ENCODE assay signal across 1 cellular context in genomic region chr16:83458612-83459011, GRCh38.
TF ChIP-seq lines count a peak whose summit lies in the region.

No MANE protein-coding gene starts in this region.

TF ChIP-seq in GM23338, 12 proteins besides CTCF, POLR2A, EP300 and RAD21 (continued from another document):
- no peak for TF ChIP-seq ZNF462 (CRISPR knock-in tag; IDR thresholded peaks at IDR 0.05)
- no peak for TF ChIP-seq CREB1 (CRISPR knock-in tag; IDR thresholded peaks at IDR 0.05; ENCODE audit: low read depth)
- TF ChIP-seq JUNB (IDR thresholded peaks at IDR 0.05; ENCODE audit: unreplicated experiment) = no peak
